In genomic region chr9:114001410-114001685, GRCh38 we compare ENCODE assay signal across 25 cellular contexts.
"Had no signal": no experiment of that assay in that cellular context is flagged by ENCODE, and none has a peak within 500 bp of the region (broad histone marks: within the 10 kb centered on the region; RNA-seq: fewer than 3 reads in every experiment).

No MANE protein-coding gene starts in this region.

- ATAC-seq: activated CD4-positive, alpha-beta T cell treated with anti-CD3 and anti-CD28 coated beads for 36 hours; activated CD8-positive, alpha-beta memory T cell treated with anti-CD3 and anti-CD28 coated beads, Interleukin-2, amount 10 ng/mL, durations not matched to agents 7 days and 5 days; activated CD8-positive, alpha-beta T cell treated with anti-CD3 and anti-CD28 coated beads for 36 hours; body of pancreas; esophagus mucosa had no signal

- H3K4me3 ChIP-seq: body of pancreas, coronary artery, dorsolateral prefrontal cortex had no signal

- H3K4me3 Mint-ChIP-seq: activated CD4-positive, alpha-beta T cell treated with anti-CD3 and anti-CD28 coated beads for 36 hours; activated CD4-positive, alpha-beta T cell treated with anti-CD3 and anti-CD28 coated beads, Interleukin-2, amount 10 ng/mL, durations not matched to agents 24 days and 14 days; activated CD8-positive, alpha-beta memory T cell treated with anti-CD3 and anti-CD28 coated beads, Interleukin-2, amount 10 ng/mL, durations not matched to agents 7 days and 5 days; activated CD8-positive, alpha-beta T cell treated with anti-CD3 and anti-CD28 coated beads for 36 hours; activated naive CD8-positive, alpha-beta T cell; activated T-helper 1 cell treated with anti-CD3 and anti-CD28 coated beads, Interleukin-12 subunit alpha, Interleukin-12 subunit beta, Interleukin-2, Interleukin-4 antibody, amounts not matched to agents 30 ng/mL and 10 ng/mL and 1 ng/mL, durations not matched to agents 14 hours and 24 hours and 36 hours; dendritic cell treated with granulocyte-macrophage colony-stimulating factor and Interleukin-4, amounts not matched to agents 40 ng/mL and 50 ng/mL, for 4 days; endodermal cell had no signal

- H3K9me3 Mint-ChIP-seq: activated CD4-positive, alpha-beta T cell treated with anti-CD3 and anti-CD28 coated beads, Interleukin-2, amount 10 ng/mL, durations not matched to agents 24 days and 14 days; activated CD8-positive, alpha-beta T cell treated with anti-CD3 and anti-CD28 coated beads for 36 hours; activated T-helper 1 cell treated with anti-CD3 and anti-CD28 coated beads, Interleukin-12 subunit alpha, Interleukin-12 subunit beta, Interleukin-2, Interleukin-4 antibody, amounts not matched to agents 30 ng/mL and 10 ng/mL and 1 ng/mL, durations not matched to agents 14 hours and 24 hours and 36 hours; activated T-helper 2 cell treated with anti-CD3 and anti-CD28 coated beads, Interferon-gamma antibody, Interleukin-2, Interleukin-4, amounts not matched to agents 10 μg/mL and 5 μg/mL and 100 μg/mL, durations not matched to agents 14 hours and 24 hours and 36 hours; dendritic cell treated with granulocyte-macrophage colony-stimulating factor and Interleukin-4, amounts not matched to agents 40 ng/mL and 50 ng/mL, for 4 days; endodermal cell had no signal

- H3K27me3 Mint-ChIP-seq: activated CD4-positive, alpha-beta T cell treated with anti-CD3 and anti-CD28 coated beads for 36 hours; activated CD4-positive, alpha-beta T cell treated with anti-CD3 and anti-CD28 coated beads, Interleukin-2, amount 10 ng/mL, durations not matched to agents 24 days and 14 days; activated CD8-positive, alpha-beta memory T cell treated with anti-CD3 and anti-CD28 coated beads, Interleukin-2, amount 10 ng/mL, durations not matched to agents 7 days and 5 days; activated CD8-positive, alpha-beta T cell treated with anti-CD3 and anti-CD28 coated beads for 36 hours; activated naive CD8-positive, alpha-beta T cell had no signal

- DNase-seq: activated CD4-positive, alpha-beta T cell treated with anti-CD3 and anti-CD28 coated beads for 36 hours; activated CD4-positive, alpha-beta T cell treated with anti-CD3 and anti-CD28 coated beads, Interleukin-2, amount 10 ng/mL, durations not matched to agents 24 days and 14 days; activated CD4-positive, CD25-positive, alpha-beta regulatory T cell; activated CD8-positive, alpha-beta memory T cell treated with anti-CD3 and anti-CD28 coated beads, Interleukin-2, amount 50 U/mL, for 4 hours; activated CD8-positive, alpha-beta T cell treated with anti-CD3 and anti-CD28 coated beads for 36 hours; activated gamma-delta T cell treated with Interleukin-2 at 50 U/mL for 16 hours; activated naive CD4-positive, alpha-beta T cell treated with anti-CD3 and anti-CD28 coated beads, Interleukin-2, amount 50 U/mL, for 16 hours; activated naive CD4-positive, alpha-beta T cell treated with Interleukin-2 at 50 U/mL for 16 hours; activated T-cell treated with anti-CD3 and anti-CD28 coated beads, Interleukin-2, amount 50 U/mL, for 1 hour; amniotic stem cell; anterior cingulate cortex; central memory CD4-positive, alpha-beta T cell; effector memory CD4-positive, alpha-beta T cell; foreskin fibroblast; T-helper 2 cell had no signal

- H3K27ac Mint-ChIP-seq: activated CD4-positive, alpha-beta T cell treated with anti-CD3 and anti-CD28 coated beads for 36 hours; activated CD4-positive, alpha-beta T cell treated with anti-CD3 and anti-CD28 coated beads, Interleukin-2, amount 10 ng/mL, durations not matched to agents 24 days and 14 days; activated CD8-positive, alpha-beta memory T cell treated with anti-CD3 and anti-CD28 coated beads, Interleukin-2, amount 10 ng/mL, durations not matched to agents 7 days and 5 days; activated CD8-positive, alpha-beta T cell treated with anti-CD3 and anti-CD28 coated beads for 36 hours; activated naive CD8-positive, alpha-beta T cell; activated T-helper 1 cell treated with anti-CD3 and anti-CD28 coated beads, Interleukin-12 subunit alpha, Interleukin-12 subunit beta, Interleukin-2, Interleukin-4 antibody, amounts not matched to agents 30 ng/mL and 10 ng/mL and 1 ng/mL, durations not matched to agents 14 hours and 24 hours and 36 hours; activated T-helper 2 cell treated with anti-CD3 and anti-CD28 coated beads, Interferon-gamma antibody, Interleukin-2, Interleukin-4, amounts not matched to agents 10 μg/mL and 5 μg/mL and 100 μg/mL, durations not matched to agents 14 hours and 24 hours and 36 hours; dendritic cell treated with granulocyte-macrophage colony-stimulating factor and Interleukin-4, amounts not matched to agents 40 ng/mL and 50 ng/mL, for 4 days; endodermal cell had no signal

- H3K4me1 ChIP-seq: body of pancreas had no signal

- H3K9me3 ChIP-seq: body of pancreas had no signal

- H3K27ac ChIP-seq: body of pancreas, dorsolateral prefrontal cortex had no signal

- H3K4me1 Mint-ChIP-seq: activated CD4-positive, alpha-beta T cell treated with anti-CD3 and anti-CD28 coated beads for 36 hours; activated CD4-positive, alpha-beta T cell treated with anti-CD3 and anti-CD28 coated beads, Interleukin-2, amount 10 ng/mL, durations not matched to agents 24 days and 14 days; activated CD8-positive, alpha-beta memory T cell treated with anti-CD3 and anti-CD28 coated beads, Interleukin-2, amount 10 ng/mL, durations not matched to agents 7 days and 5 days; endodermal cell had no signal

- H3K27me3 ChIP-seq: body of pancreas, dorsolateral prefrontal cortex had no signal

- H3K36me3 Mint-ChIP-seq: activated CD8-positive, alpha-beta memory T cell treated with anti-CD3 and anti-CD28 coated beads, Interleukin-2, amount 10 ng/mL, durations not matched to agents 7 days and 5 days; activated naive CD8-positive, alpha-beta T cell had no signal
